ENCODE assay signal across 1 cellular context in genomic region chr5:100828756-100829342, GRCh38.
TF ChIP-seq lines count a peak whose summit lies in the region.

No MANE protein-coding gene starts in this region.

TF ChIP-seq in SK-N-SH, 30 proteins besides CTCF, POLR2A, EP300 and RAD21 (continued from another document):
- TF ChIP-seq REST (IDR thresholded peaks at IDR 0.05; ENCODE audit: low read depth, low read length) = no peak
- no peak for TF ChIP-seq GATA2 (CRISPR knock-in tag; IDR thresholded peaks at IDR 0.05)
- no peak for TF ChIP-seq SMC3 (IDR thresholded peaks at IDR 0.05; ENCODE audit: low read depth, low read length)
- no peak for TF ChIP-seq MEF2A (IDR thresholded peaks at IDR 0.05; ENCODE audit: borderline replicate concordance, low read depth)
- TF ChIP-seq RCOR1 (IDR thresholded peaks at IDR 0.05; ENCODE audit: low read length) = no peak
- TF ChIP-seq NFIC (IDR thresholded peaks at IDR 0.05; ENCODE audit: borderline replicate concordance) = no peak
